ENCODE assay signal across 21 cellular contexts in the genomic region with DNA sequence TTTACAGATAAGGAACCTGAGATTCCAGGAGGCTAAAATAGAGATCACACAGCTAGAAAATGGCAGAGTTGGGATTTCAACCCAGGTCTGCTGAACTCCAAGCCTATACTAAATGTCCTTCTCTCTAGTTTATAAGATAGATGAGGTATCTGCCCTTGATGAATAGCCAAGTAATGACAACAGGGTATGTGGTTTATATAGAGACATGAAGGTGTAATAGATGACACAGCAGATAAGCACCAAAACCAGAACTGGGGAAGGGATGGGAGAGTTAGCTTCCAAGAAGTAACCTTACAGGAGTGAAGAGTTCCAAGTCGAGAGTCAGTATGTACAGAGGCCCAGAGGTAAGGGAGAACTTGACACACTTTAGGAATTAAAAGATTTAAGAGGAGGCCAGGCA.
DNase-seq lines count a peak whose midpoint lies in the region; ATAC-seq and TF ChIP-seq lines count a peak whose summit lies in the region.
"Had no signal": no experiment of that assay in that cellular context is flagged by ENCODE, and none has a peak within 500 bp of the region (broad histone marks: within the 10 kb centered on the region; RNA-seq: fewer than 3 reads in every experiment).

No MANE protein-coding gene starts in this region.

- H3K27me3 Mint-ChIP-seq in activated CD4-positive, alpha-beta T cell treated with anti-CD3 and anti-CD28 coated beads, Interleukin-2, amount 10 ng/mL, durations not matched to agents 24 days and 14 days: no peaks in the 10 kb centered on the region
- H3K27me3 Mint-ChIP-seq in nephron progenitor cell (ENCODE audit: low read depth, poor library complexity): no peaks in the 10 kb centered on the region
- H3K27me3 Mint-ChIP-seq: activated naive CD8-positive, alpha-beta T cell; B cell had no signal

- ATAC-seq in GM19351 (IDR thresholded peaks at IDR 0.05; ENCODE audit: unreplicated experiment) (peak; percentile 24), HG03045 (IDR thresholded peaks at IDR 0.05; ENCODE audit: unreplicated experiment) (peak; percentile 22)
- ATAC-seq: body of pancreas, gastrocnemius medialis, upper lobe of right lung had no signal

- H3K36me3 Mint-ChIP-seq in activated CD4-positive, alpha-beta T cell treated with anti-CD3 and anti-CD28 coated beads, Interleukin-2, amount 10 ng/mL, durations not matched to agents 24 days and 14 days (ENCODE audit: low read depth): peaks cover 43% of the 10 kb centered on the region
- peaks cover 40% of the 10 kb centered on the region for H3K36me3 Mint-ChIP-seq in nephron progenitor cell (ENCODE audit: low read depth)

- H3K4me3 Mint-ChIP-seq in activated CD4-positive, alpha-beta T cell treated with anti-CD3 and anti-CD28 coated beads, Interleukin-2, amount 10 ng/mL, durations not matched to agents 24 days and 14 days: no peak overlapping the region
- H3K4me3 Mint-ChIP-seq in nephron progenitor cell: no peak overlapping the region
- H3K4me3 Mint-ChIP-seq: activated naive CD8-positive, alpha-beta T cell; B cell had no signal

- intact Hi-C loops in activated CD4-positive, alpha-beta T cell treated with anti-CD3 and anti-CD28 coated beads, Interleukin-2, amount 10 ng/mL, durations not matched to agents 24 days and 14 days (cut with micrococcal nuclease): loop anchor here (2.0 kb wide), 1 partner anchor 28 kb away; no protein-coding TSS in a partner anchor

- no peak for DNase-seq in activated CD4-positive, alpha-beta T cell treated with anti-CD3 and anti-CD28 coated beads, Interleukin-2, amount 10 ng/mL, durations not matched to agents 24 days and 14 days
- DNase-seq in activated CD4-positive, alpha-beta T cell treated with anti-CD3 and anti-CD28 coated beads for 1 hour: no peak
- DNase-seq in nephron progenitor cell: no peak
- DNase-seq in NCI-H1417 treated with DMSO at 0.1 percent for 48 hours (lab: John Stamatoyannopoulos, UW): no peak
- DNase-seq in cortex of kidney (lab: John Stamatoyannopoulos, UW): no peak
- DNase-seq in NCI-H526 treated with DMSO at 0.1 percent for 48 hours (lab: John Stamatoyannopoulos, UW): no peak
- DNase-seq: activated CD4-positive, alpha-beta T cell treated with anti-CD3 and anti-CD28 coated beads, Interleukin-2, amount 50 U/mL, for 1 hour; body of pancreas; COR-L47; effector memory CD4-positive, alpha-beta T cell; gastrocnemius medialis; H7; kidney; small intestine; stimulated activated CD4-positive, alpha-beta T cell treated with anti-CD3 and anti-CD28 coated beads, Interleukin-2, amount 100 ng/mL, for 48 hours; SW 1271; upper lobe of right lung had no signal

- no peaks in the 10 kb centered on the region for H3K9me3 Mint-ChIP-seq in activated CD4-positive, alpha-beta T cell treated with anti-CD3 and anti-CD28 coated beads, Interleukin-2, amount 10 ng/mL, durations not matched to agents 24 days and 14 days
- no peaks in the 10 kb centered on the region for H3K9me3 Mint-ChIP-seq in nephron progenitor cell

- peak overlapping the region; percentile 6 for H3K27ac Mint-ChIP-seq in activated CD4-positive, alpha-beta T cell treated with anti-CD3 and anti-CD28 coated beads, Interleukin-2, amount 10 ng/mL, durations not matched to agents 24 days and 14 days
- peak overlapping the region; percentile 10 for H3K27ac Mint-ChIP-seq in nephron progenitor cell
- H3K27ac Mint-ChIP-seq: activated naive CD8-positive, alpha-beta T cell; B cell had no signal

- no peak for TF ChIP-seq CTCF in nephron progenitor cell (IDR thresholded peaks at IDR 0.05)

- H3K4me1 Mint-ChIP-seq in activated CD4-positive, alpha-beta T cell treated with anti-CD3 and anti-CD28 coated beads, Interleukin-2, amount 10 ng/mL, durations not matched to agents 24 days and 14 days: peaks cover 8% of the 10 kb centered on the region
- peaks cover 13% of the 10 kb centered on the region for H3K4me1 Mint-ChIP-seq in nephron progenitor cell
- H3K4me1 Mint-ChIP-seq: B cell had no signal
